19 cellular contexts compared by ENCODE assay signal in the genomic region with DNA sequence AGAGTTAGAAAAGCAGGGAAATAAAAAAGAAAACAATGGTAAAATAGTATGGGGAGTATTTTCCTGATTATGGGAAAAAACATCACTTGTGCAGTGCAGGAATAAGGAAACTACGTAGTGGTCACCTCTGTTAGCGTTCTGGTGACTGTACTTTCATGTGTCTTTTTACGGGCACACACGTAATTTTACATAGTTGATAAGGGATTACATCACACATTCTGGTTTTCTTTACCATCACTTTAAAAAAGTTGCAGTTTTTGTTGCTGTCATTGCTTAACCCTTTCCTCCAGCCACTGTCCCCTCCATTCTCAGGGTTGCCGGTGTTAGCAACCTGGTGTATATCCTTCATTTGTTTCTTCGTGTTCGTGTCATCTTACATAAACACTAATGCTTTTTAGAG. TPM values are rescaled to one million over a fixed set of nuclear protein-coding genes. Genes with fewer than 3 reads are reported as not detected.
A peak's percentile ranks its signal among the peaks of the same experiment; 100 is the strongest.
DNase-seq lines count a peak whose midpoint lies in the region; ATAC-seq, FAIRE-seq and TF ChIP-seq lines count a peak whose summit lies in the region.
"Had no signal": no experiment of that assay in that cellular context is flagged by ENCODE, and none has a peak within 500 bp of the region (broad histone marks: within the 10 kb centered on the region; RNA-seq: fewer than 3 reads in every experiment).

No MANE protein-coding gene starts in this region.

- H3K4me3 ChIP-seq in astrocyte (ENCODE audit: insufficient read depth, low read depth, low read length) (no peak overlapping the region), keratinocyte (ENCODE audit: control insufficient read depth in 2 of 3, extremely low read depth in 1 of 3, insufficient read depth in 2 of 3, low read depth in 1 of 3, low read length in 3 of 3) (no peak overlapping the region), suprapubic skin (no peak overlapping the region)

- ATAC-seq in left cardiac atrium, result no peak

- H3K27me3 Mint-ChIP-seq in HFFc6 (ENCODE audit: insufficient read depth), result no peaks in the 10 kb centered on the region; the same call in 1 of the 2 replicates
- H3K27me3 Mint-ChIP-seq in astrocyte (ENCODE audit: low read depth, unreplicated experiment), result peaks cover 2% of the 10 kb centered on the region

- H3K27ac Mint-ChIP-seq in HFFc6 (peak overlapping the region; percentile 91), astrocyte (ENCODE audit: unreplicated experiment) (no peak overlapping the region)
- H3K27ac Mint-ChIP-seq: CD4-positive, alpha-beta T cell; H9 had no signal

- no peak for TF ChIP-seq POLR2A in suprapubic skin (IDR thresholded peaks at IDR 0.05)

- H3K4me1 Mint-ChIP-seq in HFFc6 (ENCODE audit: low read depth) (peaks cover 79% of the 10 kb centered on the region), astrocyte (ENCODE audit: low read depth, unreplicated experiment) (peaks cover 3% of the 10 kb centered on the region)
- H3K4me1 Mint-ChIP-seq: IgD-negative memory B cell had no signal

- dilution Hi-C loops in keratinocyte (cut with MboI; ENCODE audit: extremely low pct_ligation_motif_present, low sequenced_read_pairs), result no loop called here

- H3K27me3 ChIP-seq in astrocyte (ENCODE audit: insufficient read depth, low read length) (no peaks in the 10 kb centered on the region), keratinocyte (ENCODE audit: control insufficient read depth, extremely low read depth, insufficient read depth, low read length) (no peaks in the 10 kb centered on the region), suprapubic skin (no peaks in the 10 kb centered on the region)
- H3K27me3 ChIP-seq: BE2C had no signal

- H3K4me3 Mint-ChIP-seq in HFFc6 (no peak overlapping the region), astrocyte (ENCODE audit: unreplicated experiment) (no peak overlapping the region)
- H3K4me3 Mint-ChIP-seq: CD4-positive, alpha-beta T cell; H9; IgD-negative memory B cell had no signal

- H3K9me3 ChIP-seq in astrocyte (ENCODE audit: insufficient read depth, low read depth, low read length) (no peaks in the 10 kb centered on the region), keratinocyte (ENCODE audit: control insufficient read depth, low read depth, low read length) (no peaks in the 10 kb centered on the region), suprapubic skin (no peaks in the 10 kb centered on the region)
- H3K9me3 ChIP-seq: BE2C had no signal

- no peaks in the 10 kb centered on the region for H3K9me3 Mint-ChIP-seq in HFFc6
- H3K9me3 Mint-ChIP-seq in astrocyte (ENCODE audit: unreplicated experiment), result no peaks in the 10 kb centered on the region
- H3K9me3 Mint-ChIP-seq: CD4-positive, alpha-beta T cell; H9; IgD-negative memory B cell had no signal

- H3K9ac ChIP-seq in astrocyte (ENCODE audit: low read length) (no peak overlapping the region), keratinocyte (ENCODE audit: control insufficient read depth, extremely low read depth, insufficient read depth, low read length) (no peak overlapping the region)

- H3K36me3 ChIP-seq in astrocyte (ENCODE audit: insufficient read depth, low read length) (no peaks in the 10 kb centered on the region), keratinocyte (ENCODE audit: control insufficient read depth in 2 of 2, extremely low read depth in 1 of 2, insufficient read depth in 2 of 2, low read length in 2 of 2) (no peaks in the 10 kb centered on the region), suprapubic skin (no peaks in the 10 kb centered on the region)
- H3K36me3 ChIP-seq: BE2C had no signal

- FAIRE-seq in astrocyte (lab: Jason Lieb, UNC) (peak; percentile 52), keratinocyte (lab: Jason Lieb, UNC) (peak; percentile 70)
- FAIRE-seq: A204.1, H1, HTR-8/SVneo had no signal

- H3K79me2 ChIP-seq in astrocyte (ENCODE audit: insufficient read depth, low read length), result peaks cover 82% of the 10 kb centered on the region
- no peaks in the 10 kb centered on the region for H3K79me2 ChIP-seq in keratinocyte (ENCODE audit: control insufficient read depth, insufficient read depth, low read length)

- TF ChIP-seq EP300 in suprapubic skin (IDR thresholded peaks at IDR 0.05), result no peak

- DNase-seq in HFFc6, result no peak
- DNase-seq in astrocyte (ENCODE audit: low read depth), result no peak
- no peak for DNase-seq in keratinocyte (ENCODE audit: low read depth, low spot score)
- no peak for DNase-seq in left cardiac atrium
- no peak for DNase-seq in suprapubic skin (ENCODE audit: low spot score in 2 of 2)
- no peak for DNase-seq in C1 segment of cervical spinal cord (lab: John Stamatoyannopoulos, UW)
- DNase-seq: ACHN; BE2C; CD4-positive, alpha-beta T cell; DMS153; DMS79; GDM1; H9; KG1 had no signal

- no peak overlapping the region for H3K27ac ChIP-seq in astrocyte (ENCODE audit: low read depth, low read length)
- no peak overlapping the region for H3K27ac ChIP-seq in keratinocyte (ENCODE audit: control insufficient read depth, insufficient read depth, low read length)
- no peak overlapping the region for H3K27ac ChIP-seq in suprapubic skin
- H3K27ac ChIP-seq: C4-2B had no signal

- H3K4me1 ChIP-seq in astrocyte (ENCODE audit: insufficient read depth, low read length) (peaks cover 17% of the 10 kb centered on the region), keratinocyte (ENCODE audit: control insufficient read depth, extremely low read depth, insufficient read depth, low read length) (peaks cover 13% of the 10 kb centered on the region), suprapubic skin (peaks cover 7% of the 10 kb centered on the region)
- H3K4me1 ChIP-seq: BE2C had no signal

- no peak overlapping the region for H3K4me2 ChIP-seq in astrocyte (ENCODE audit: low read length)
- no peak overlapping the region for H3K4me2 ChIP-seq in keratinocyte (ENCODE audit: control insufficient read depth, extremely low read depth, insufficient read depth, low read depth, low read length)

- H2AFZ ChIP-seq in astrocyte (ENCODE audit: low read depth, low read length) (no peak overlapping the region), keratinocyte (ENCODE audit: control insufficient read depth, low read length) (no peak overlapping the region)

- TF ChIP-seq CTCF in HFFc6 (IDR thresholded peaks at IDR 0.05), result no peak
- TF ChIP-seq CTCF in astrocyte (IDR thresholded peaks at IDR 0.05; ENCODE audit: insufficient read depth, low read depth, low read length), result no peak
- no peak for TF ChIP-seq CTCF in keratinocyte (optimal IDR thresholded peaks at IDR 0.05 in 1 of 3, IDR thresholded peaks at IDR 0.05 in 1 of 3, conservative IDR thresholded peaks at IDR 0.05 in 1 of 3; ENCODE audit: extremely low read depth in 1 of 3, insufficient read depth in 2 of 3, low read length in 3 of 3)
- no peak for TF ChIP-seq CTCF in suprapubic skin (IDR thresholded peaks at IDR 0.05)

- intact Hi-C loops in left cardiac atrium (cut with DNase I), result no loop called here

- H4K20me1 ChIP-seq in astrocyte (ENCODE audit: insufficient read depth, low read length) (peaks cover 50% of the 10 kb centered on the region), keratinocyte (ENCODE audit: control insufficient read depth, extremely low read depth, insufficient read depth, low read length) (no peaks in the 10 kb centered on the region)

- no peaks in the 10 kb centered on the region for H3K9me1 ChIP-seq in keratinocyte (ENCODE audit: control insufficient read depth, extremely low read depth, insufficient read depth, low read length)

- WGBS in suprapubic skin, result 96% methylated on average over 7 of the region's 7 CpGs

- H3K36me3 Mint-ChIP-seq in HFFc6 (ENCODE audit: low read depth), result peaks cover 22% of the 10 kb centered on the region
- H3K36me3 Mint-ChIP-seq in astrocyte (ENCODE audit: low read depth, unreplicated experiment), result no peaks in the 10 kb centered on the region
- H3K36me3 Mint-ChIP-seq: IgD-negative memory B cell had no signal

RNA-seq across cellular contexts. Expression of a gene that starts 35.1 kb away (rescaled TPM):
- 10 to 100 TPM; 18.6 to 32.3 (median 30.5) TPM for total RNA-seq in HFFc6 (2021; fragmentation: NEBNext Ultra II Directional; extraction: Animal tissue kit (Norgen Biotek cat#: 25700))
- total RNA-seq in astrocyte, result 7.7 and 8.5 TPM in 2 replicates
- polyA plus RNA-seq in keratinocyte, result 0.71 to 1.5 TPM (median 0.81 TPM) in 3 replicates
- polyA plus RNA-seq in keratinocyte (2011; ENCODE audit: low read depth), result not detected
- polyA plus RNA-seq in keratinocyte (2011; cell fraction: cytosol; rRNA removed), result 0.57 and 0.65 TPM in 2 replicates
- polyA plus RNA-seq in keratinocyte (2011; cell fraction: nucleus; rRNA removed), result 0.70 and 0.88 TPM in 2 replicates
- 1.2 and 1.5 TPM in 2 replicates for polyA plus RNA-seq in keratinocyte (2012; ENCODE audit: low replicate concordance)
- 1.7 to 4.0 TPM (median 2.6 TPM) in 3 replicates for polyA minus RNA-seq in keratinocyte
- not detected for polyA minus RNA-seq in keratinocyte (2011; cell fraction: cytosol; rRNA and poly(A)+ RNA removed)
- 0.95 and 2.8 TPM in 2 replicates for polyA minus RNA-seq in keratinocyte (2011; cell fraction: nucleus; rRNA and poly(A)+ RNA removed)
- 1 to 10 TPM in 1 of 2 donors, under 1 TPM in 1; 0.88 to 1.3 TPM for total RNA-seq in left cardiac atrium
- 1 to 10 TPM in 1 of 4 donors, under 1 TPM in 2, not detected in 1; 0.57 to 6.7 (median 0.62) TPM for total RNA-seq in suprapubic skin
